Comparison of ENCODE assay signal across 1 cellular context in the genomic region with DNA sequence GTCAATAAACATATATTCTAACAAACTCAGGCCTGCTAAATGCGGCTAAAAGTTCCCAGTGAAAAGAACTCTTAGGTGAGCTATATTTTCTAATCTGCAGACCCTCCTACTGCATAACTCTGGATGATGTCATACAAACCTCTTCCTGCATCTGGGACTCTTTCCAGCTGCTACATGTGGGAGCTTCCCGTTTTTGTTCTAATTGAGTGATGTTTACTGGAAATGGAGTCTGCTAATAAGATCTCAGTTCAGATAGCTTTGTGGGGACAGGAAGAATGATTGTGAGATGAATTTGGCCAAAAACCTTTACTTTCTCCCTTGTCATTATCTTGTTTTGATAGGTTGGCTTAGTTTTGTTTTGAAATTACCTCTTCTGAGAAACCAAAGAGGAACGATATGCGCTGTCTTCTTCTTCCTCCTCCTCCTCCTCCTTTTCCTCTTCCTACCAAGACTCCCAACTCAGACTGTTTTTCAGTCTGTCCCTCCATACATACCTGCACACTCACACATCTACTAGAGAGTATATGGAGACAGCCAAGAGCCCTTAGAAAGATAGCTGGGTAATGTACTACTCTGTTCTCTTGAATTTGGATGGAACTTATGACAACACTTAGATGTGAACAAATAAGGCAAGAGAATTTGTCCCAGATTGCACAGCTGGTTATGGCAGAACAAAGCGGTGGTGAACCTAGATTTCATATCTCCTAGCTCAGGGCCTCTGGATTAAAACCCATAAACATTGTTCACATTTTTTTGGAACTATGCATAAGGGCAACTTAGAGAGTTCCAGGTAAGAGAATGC.
TF ChIP-seq lines count a peak whose summit lies in the region.

No MANE protein-coding gene starts in this region.

TF ChIP-seq in SK-N-SH treated with all-trans-retinoic acid at 6 μM for 48 hours, 23 proteins besides CTCF, POLR2A, EP300 and RAD21 (continued from another document):
- TF ChIP-seq, protein P1, sequence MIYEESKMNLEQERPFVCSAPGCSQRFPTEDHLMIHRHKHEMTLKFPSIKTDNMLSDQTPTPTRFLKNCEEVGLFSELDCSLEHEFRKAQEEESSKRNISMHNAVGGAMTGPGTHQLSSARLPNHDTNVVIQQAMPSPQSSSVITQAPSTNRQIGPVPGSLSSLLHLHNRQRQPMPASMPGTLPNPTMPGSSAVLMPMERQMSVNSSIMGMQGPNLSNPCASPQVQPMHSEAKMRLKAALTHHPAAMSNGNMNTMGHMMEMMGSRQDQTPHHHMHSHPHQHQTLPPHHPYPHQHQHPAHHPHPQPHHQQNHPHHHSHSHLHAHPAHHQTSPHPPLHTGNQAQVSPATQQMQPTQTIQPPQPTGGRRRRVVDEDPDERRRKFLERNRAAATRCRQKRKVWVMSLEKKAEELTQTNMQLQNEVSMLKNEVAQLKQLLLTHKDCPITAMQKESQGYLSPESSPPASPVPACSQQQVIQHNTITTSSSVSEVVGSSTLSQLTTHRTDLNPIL (CRISPR knock-in tag; IDR thresholded peaks at IDR 0.05; ENCODE audit: low read depth): no peak
- TF ChIP-seq ZNF565 (CRISPR knock-in tag; conservative IDR thresholded peaks at IDR 0.05; ENCODE audit: low read depth): no peak
- TF ChIP-seq ZFP30 (CRISPR knock-in tag; IDR thresholded peaks at IDR 0.05): no peak
- no peak for TF ChIP-seq PPARA (CRISPR knock-in tag; IDR thresholded peaks at IDR 0.05; ENCODE audit: borderline replicate concordance)
- TF ChIP-seq TCF4 (CRISPR knock-in tag; IDR thresholded peaks at IDR 0.05; ENCODE audit: borderline replicate concordance): peak; percentile 89
- TF ChIP-seq GLIS3 (CRISPR knock-in tag; IDR thresholded peaks at IDR 0.05): 0 out of 2 replicates have a peak, but pooled peaks have one; percentile 20
- TF ChIP-seq SNAI2 (CRISPR knock-in tag; IDR thresholded peaks at IDR 0.05): 0 out of 2 replicates have a peak, but pooled peaks have one; percentile 77
- 0 out of 2 replicates have a peak, but pooled peaks have one; percentile 69 for TF ChIP-seq CSDC2 (CRISPR knock-in tag; IDR thresholded peaks at IDR 0.05)
